Comparison of ENCODE assay signal across 37 cellular contexts in the genomic region with DNA sequence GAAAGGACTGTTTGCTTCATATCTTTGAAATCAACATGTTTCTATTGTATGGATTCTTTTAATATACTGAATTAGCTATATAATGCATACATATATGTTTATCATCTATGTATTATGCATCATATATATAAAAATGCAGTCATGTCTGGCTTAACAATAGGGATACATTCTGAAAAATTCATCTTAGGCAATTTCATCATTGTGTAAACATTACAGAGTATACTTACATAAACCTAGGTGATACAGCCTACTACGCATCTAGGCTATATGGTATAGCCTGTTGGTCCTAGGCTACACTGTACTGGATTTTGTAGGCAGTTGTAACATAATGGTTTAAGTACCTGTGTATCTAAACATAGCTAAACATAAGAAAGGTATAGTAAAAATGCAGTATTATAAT. TPM values are rescaled to one million over a fixed set of nuclear protein-coding genes. Genes with fewer than 3 reads are reported as not detected.
"Had no signal": no experiment of that assay in that cellular context is flagged by ENCODE, and none has a peak within 500 bp of the region (broad histone marks: within the 10 kb centered on the region; RNA-seq: fewer than 3 reads in every experiment).

No MANE protein-coding gene starts in this region.

- H3K27ac ChIP-seq: adrenal gland, breast epithelium, coronary artery, dorsolateral prefrontal cortex, esophagus muscularis mucosa, gastroesophageal sphincter, heart right ventricle had no signal

- H3K9me3 ChIP-seq: breast epithelium, esophagus muscularis mucosa, gastroesophageal sphincter, heart right ventricle had no signal

- H3K4me1 ChIP-seq: breast epithelium had no signal

- H3K36me3 ChIP-seq: breast epithelium had no signal

- H3K27me3 ChIP-seq: adrenal gland, breast epithelium, dorsolateral prefrontal cortex, esophagus muscularis mucosa, gastroesophageal sphincter, heart right ventricle had no signal

- H3K4me3 ChIP-seq: adrenal gland, breast epithelium, coronary artery, dorsolateral prefrontal cortex, esophagus muscularis mucosa, gastroesophageal sphincter, heart right ventricle had no signal

- DNase-seq: activated CD4-positive, alpha-beta memory T cell treated with anti-CD3 and anti-CD28 coated beads for 36 hours; activated CD4-positive, alpha-beta T cell treated with anti-CD3 and anti-CD28 coated beads for 36 hours; activated CD4-positive, alpha-beta T cell treated with anti-CD3 and anti-CD28 coated beads, Interleukin-2, amount 10 ng/mL, durations not matched to agents 24 days and 14 days; activated CD4-positive, CD25-positive, alpha-beta regulatory T cell; activated CD4-positive, CD25-positive, alpha-beta regulatory T cell treated with anti-CD3 and anti-CD28 coated beads, Interleukin-2, amount 50 U/mL, for 72 hours; activated CD8-positive, alpha-beta memory T cell treated with anti-CD3 and anti-CD28 coated beads, Interleukin-2, amount 10 ng/mL, durations not matched to agents 7 days and 5 days; activated CD8-positive, alpha-beta memory T cell treated with anti-CD3 and anti-CD28 coated beads, Interleukin-2, amount 50 U/mL, for 4 hours; activated CD8-positive, alpha-beta T cell treated with anti-CD3 and anti-CD28 coated beads, Interleukin-2, amount 10 ng/mL, durations not matched to agents 7 days and 5 days; activated effector memory CD4-positive, alpha-beta T cell treated with anti-CD3 and anti-CD28 coated beads, Interleukin-2, amount 50 U/mL, for 16 hours; activated naive CD4-positive, alpha-beta T cell treated with anti-CD3 and anti-CD28 coated beads for 36 hours; activated naive CD8-positive, alpha-beta T cell treated with anti-CD3 and anti-CD28 coated beads for 36 hours; activated naive CD8-positive, alpha-beta T cell treated with anti-CD3 and anti-CD28 coated beads, Interleukin-2, amount 50 U/mL, for 24 hours; activated T-cell treated with anti-CD3 and anti-CD28 coated beads, Interleukin-2, amount 50 U/mL, for 1 hour; activated T-cell treated with anti-CD3 and anti-CD28 coated beads, Interleukin-2, amount 50 U/mL, for 48 hours; adrenal gland; amygdala; aorta; dorsolateral prefrontal cortex; effector memory CD4-positive, alpha-beta T cell; endodermal cell; erythroblast; foreskin melanocyte; heart right ventricle; T-helper 2 cell had no signal

- ATAC-seq: activated CD4-positive, alpha-beta T cell treated with anti-CD3 and anti-CD28 coated beads for 36 hours; activated CD8-positive, alpha-beta memory T cell treated with anti-CD3 and anti-CD28 coated beads, Interleukin-2, amount 10 ng/mL, durations not matched to agents 7 days and 5 days; activated CD8-positive, alpha-beta T cell treated with anti-CD3 and anti-CD28 coated beads, Interleukin-2, amount 10 ng/mL, durations not matched to agents 7 days and 5 days; activated naive CD8-positive, alpha-beta T cell treated with anti-CD3 and anti-CD28 coated beads, Interleukin-2, amount 50 U/mL, for 24 hours; gastroesophageal sphincter; heart right ventricle had no signal

RNA-seq across cellular contexts. Expression of a gene that starts 27.6 kb away (rescaled TPM):
- total RNA-seq: activated CD4-positive, alpha-beta memory T cell treated with anti-CD3 and anti-CD28 coated beads for 36 hours; activated CD4-positive, alpha-beta T cell treated with anti-CD3 and anti-CD28 coated beads for 36 hours; activated CD4-positive, alpha-beta T cell treated with anti-CD3 and anti-CD28 coated beads, Interleukin-2, amount 10 ng/mL, durations not matched to agents 24 days and 14 days; activated CD8-positive, alpha-beta memory T cell treated with anti-CD3 and anti-CD28 coated beads for 36 hours; activated CD8-positive, alpha-beta memory T cell treated with anti-CD3 and anti-CD28 coated beads, Interleukin-2, amount 10 ng/mL, durations not matched to agents 7 days and 5 days; activated CD8-positive, alpha-beta T cell treated with anti-CD3 and anti-CD28 coated beads, Interleukin-2, amount 10 ng/mL, durations not matched to agents 7 days and 5 days; activated naive CD4-positive, alpha-beta T cell treated with anti-CD3 and anti-CD28 coated beads for 36 hours; activated naive CD8-positive, alpha-beta T cell treated with anti-CD3 and anti-CD28 coated beads for 36 hours; activated T-helper 1 cell treated with anti-CD3 and anti-CD28 coated beads, Interleukin-12 subunit alpha, Interleukin-12 subunit beta, Interleukin-2, Interleukin-4 antibody, amounts not matched to agents 30 ng/mL and 10 ng/mL and 1 ng/mL, durations not matched to agents 14 hours and 24 hours and 36 hours; activated T-helper 2 cell treated with anti-CD3 and anti-CD28 coated beads, Interferon-gamma antibody, Interleukin-2, Interleukin-4, amounts not matched to agents 10 μg/mL and 5 μg/mL and 100 μg/mL, durations not matched to agents 14 hours and 24 hours and 36 hours; adrenal gland; aorta; breast epithelium; cardiac septum; cerebellum; dorsolateral prefrontal cortex; endodermal cell; esophagus muscularis mucosa; fibroblast of lung; fibroblast of villous mesenchyme; gastroesophageal sphincter; glomerular endothelial cell; heart right ventricle; T-helper 1 cell treated with Interleukin-12 subunit alpha and Interleukin-12 subunit beta and Interleukin-4 antibody, amounts not matched to agents 30 ng/mL and 1 ng/mL, for 36 hours had no signal
- polyA plus RNA-seq: adrenal gland, aorta, fibroblast of lung, heart right ventricle had no signal
